8 cellular contexts compared by ENCODE assay signal in genomic region chr3:149042766-149043386, GRCh38. TPM values are rescaled to one million over a fixed set of nuclear protein-coding genes. Genes with fewer than 3 reads are reported as not detected.
A peak's percentile ranks its signal among the peaks of the same experiment; 100 is the strongest.
DNase-seq lines count a peak whose midpoint lies in the region; ATAC-seq and TF ChIP-seq lines count a peak whose summit lies in the region.

No MANE protein-coding gene starts in this region.

- H3K4me1 ChIP-seq in uterus (no peaks in the 10 kb centered on the region), upper lobe of left lung (no peaks in the 10 kb centered on the region)

- H3K9me3 ChIP-seq in uterus (no peaks in the 10 kb centered on the region), upper lobe of left lung (no peaks in the 10 kb centered on the region)

- no peaks in the 10 kb centered on the region for H3K36me3 ChIP-seq in uterus
- peaks cover 3 to 46% (median 9%) of the 10 kb centered on the region in 4 donors for H3K36me3 ChIP-seq in upper lobe of left lung

- 58 to 70% methylated on average over 1 of the region's 1 CpG for WGBS in upper lobe of left lung, 2 donors

- ATAC-seq in GM21526 (IDR thresholded peaks at IDR 0.05; ENCODE audit: low FRiP score, unreplicated experiment) = peak; percentile 88
- no peak for ATAC-seq in upper lobe of left lung (ENCODE audit: low FRiP score in 2 of 2)

- H3K4me3 ChIP-seq in GM12864 (ENCODE audit: low read depth, low read length) = no peak overlapping the region
- no peak overlapping the region for H3K4me3 ChIP-seq in fibroblast of mammary gland (ENCODE audit: control insufficient read depth, low read depth, low read length)
- no peak overlapping the region for H3K4me3 ChIP-seq in uterus
- H3K4me3 ChIP-seq in upper lobe of left lung = no peak overlapping the region

- TF ChIP-seq POLR2A in uterus (IDR thresholded peaks at IDR 0.05) (no peak), upper lobe of left lung (IDR thresholded peaks at IDR 0.05) (no peak)

- intact Hi-C loops in uterus (cut with DNase I; ENCODE audit: low total_unique reads) = no loop called here

- DNase-seq in GM12864 (ENCODE audit: low read depth) = peak; percentile 27
- DNase-seq in HPDE6-E6E7 (ENCODE audit: extremely low spot score) = peak; percentile 9
- peak; percentile 73 for DNase-seq in fibroblast of mammary gland (ENCODE audit: low read depth)
- DNase-seq in stimulated activated CD4-positive, alpha-beta T cell treated with anti-CD3 and anti-CD28 coated beads, Interleukin-12 subunit alpha, Interleukin-12 subunit beta, amount 100 ng/mL, for 4 hours = no peak
- DNase-seq in uterus = no peak
- DNase-seq in upper lobe of left lung = no peak
- DNase-seq in NAMALWA (ENCODE audit: low spot score) = no peak

- TF ChIP-seq EP300 in upper lobe of left lung (IDR thresholded peaks at IDR 0.05) = no peak

- H3K27ac ChIP-seq in uterus = no peak overlapping the region
- H3K27ac ChIP-seq in upper lobe of left lung = no peak overlapping the region

- TF ChIP-seq CTCF in GM12864 (IDR thresholded peaks at IDR 0.05; ENCODE audit: low read depth, low read length, missing control alignments) (no peak), fibroblast of mammary gland (conservative IDR thresholded peaks at IDR 0.05; ENCODE audit: control insufficient read depth, insufficient read depth, low read depth, low read length) (no peak), uterus (IDR thresholded peaks at IDR 0.05) (no peak), upper lobe of left lung (IDR thresholded peaks at IDR 0.05) (no peak)

- H3K27me3 ChIP-seq in uterus = no peaks in the 10 kb centered on the region
- no peaks in the 10 kb centered on the region for H3K27me3 ChIP-seq in upper lobe of left lung

RNA-seq across cellular contexts. Expression of gene HLTF, which starts 43.5 kb away (rescaled TPM):
- 10 to 100 TPM; 21.5 to 80.1 (median 38.0) TPM for total RNA-seq in uterus
- 10 to 100 TPM; 14.1 to 26.2 (median 19.0) TPM for total RNA-seq in upper lobe of left lung

RNA-seq across cellular contexts. Expression of gene GYG1, which starts 51.5 kb away (rescaled TPM):
- total RNA-seq in uterus (100 to 1,000 TPM in 1 of 4 donors, 10 to 100 TPM in 3; 37.4 to 122 (median 64.2) TPM), upper lobe of left lung (10 to 100 TPM; 10.5 to 48.6 (median 31.5) TPM)

Comparison
In these comparisons a context has a peak if more than half of its experiments do, and no peak if none do; other contexts are left out.
1. DNase-seq: peak in GM12864 (single experiment), HPDE6-E6E7 (single experiment) and fibroblast of mammary gland (single experiment); none in stimulated activated CD4-positive, alpha-beta T cell treated with anti-CD3 and anti-CD28 coated beads, Interleukin-12 subunit alpha, Interleukin-12 subunit beta, amount 100 ng/mL, for 4 hours (single experiment), uterus (0 of 2), upper lobe of left lung (0 of 2) and NAMALWA (single experiment).